Comparison of ENCODE assay signal across 20 cellular contexts in genomic region chr12:67802723-67803122, GRCh38.
DNase-seq lines count a peak whose midpoint lies in the region; TF ChIP-seq lines count a peak whose summit lies in the region.
"Had no signal": no experiment of that assay in that cellular context is flagged by ENCODE, and none has a peak within 500 bp of the region (broad histone marks: within the 10 kb centered on the region; RNA-seq: fewer than 3 reads in every experiment).

No MANE protein-coding gene starts in this region.

- 71 to 81% methylated on average over 2 to 5 of the region's 5 CpGs for WGBS in endodermal cell (ENCODE audit: insufficient coverage in 1 of 2, insufficient read length in 1 of 2), 2 experiments
- WGBS in transverse colon (ENCODE audit: low coverage in 1 of 2), 2 donors = 69 to 100% methylated on average over 1 to 5 of the region's 5 CpGs

- no peak overlapping the region for H3K9ac ChIP-seq in endodermal cell (ENCODE audit: extremely low read depth, low read length, poor library complexity, severe bottlenecking)
- H3K9ac ChIP-seq in muscle layer of colon (ENCODE audit: low read length) = no peak overlapping the region

- H3K27ac ChIP-seq in endodermal cell (ENCODE audit: low read depth, low read length) (no peak overlapping the region), muscle layer of colon (ENCODE audit: low read depth, low read length) (peak overlapping the region; percentile 27), transverse colon (peak overlapping the region in 3 of 4 donors; percentile 28 to 58 (median 29)), ascending aorta (no peak overlapping the region)
- H3K27ac ChIP-seq: RWPE1 had no signal

- no peaks in the 10 kb centered on the region for H3K9me3 Mint-ChIP-seq in endodermal cell
- H3K9me3 Mint-ChIP-seq: CD4-positive, alpha-beta memory T cell had no signal

- no peak for TF ChIP-seq EP300 in transverse colon (IDR thresholded peaks at IDR 0.05; ENCODE audit: low read depth)

- TF ChIP-seq CTCF in endodermal cell (conservative IDR thresholded peaks at IDR 0.05) (no peak), transverse colon (IDR thresholded peaks at IDR 0.05) (no peak), ascending aorta (IDR thresholded peaks at IDR 0.05) (no peak)

- no peaks in the 10 kb centered on the region for H3K36me3 Mint-ChIP-seq in endodermal cell (ENCODE audit: low read depth)
- H3K36me3 Mint-ChIP-seq: CD4-positive, alpha-beta memory T cell had no signal

- H3K27me3 ChIP-seq in H7 (ENCODE audit: control insufficient read depth, insufficient read depth, low read length) (no peaks in the 10 kb centered on the region), endodermal cell (ENCODE audit: control insufficient read depth, insufficient read depth, low read length, poor library complexity, severe bottlenecking) (no peaks in the 10 kb centered on the region), muscle layer of colon (ENCODE audit: control insufficient read depth in 1 of 2, insufficient read depth in 2 of 2, low read length in 2 of 2) (no peaks in the 10 kb centered on the region), transverse colon (no peaks in the 10 kb centered on the region), ascending aorta (no peaks in the 10 kb centered on the region)

- H3K4me1 Mint-ChIP-seq in endodermal cell = peaks cover 10% of the 10 kb centered on the region

- H3K36me3 ChIP-seq in H7 (replicated peaks; ENCODE audit: control insufficient read depth, insufficient read depth, low read length) (no peaks in the 10 kb centered on the region), endodermal cell (ENCODE audit: control insufficient read depth, insufficient read depth, low read length) (no peaks in the 10 kb centered on the region), muscle layer of colon (ENCODE audit: insufficient read depth, low read length) (no peaks in the 10 kb centered on the region), transverse colon (no peaks in the 10 kb centered on the region), ascending aorta (no peaks in the 10 kb centered on the region)

- intact Hi-C loops in transverse colon (cut with DNase I; ENCODE audit: low total_unique reads) = no loop called here
- intact Hi-C loops in ascending aorta (cut with DNase I) = no loop called here

- H3K27me3 Mint-ChIP-seq in endodermal cell (ENCODE audit: insufficient read depth) = no peaks in the 10 kb centered on the region
- H3K27me3 Mint-ChIP-seq: CD4-positive, alpha-beta memory T cell had no signal

- no peak overlapping the region for H3K4me3 Mint-ChIP-seq in endodermal cell

- H3K9me3 ChIP-seq in endodermal cell (ENCODE audit: control insufficient read depth, low read length) = no peaks in the 10 kb centered on the region
- no peaks in the 10 kb centered on the region for H3K9me3 ChIP-seq in muscle layer of colon (ENCODE audit: low read length)
- H3K9me3 ChIP-seq in transverse colon = no peaks in the 10 kb centered on the region
- no peaks in the 10 kb centered on the region for H3K9me3 ChIP-seq in ascending aorta
- H3K9me3 ChIP-seq: Caco-2 had no signal

- H3K27ac Mint-ChIP-seq in endodermal cell = no peak overlapping the region

- no peak for TF ChIP-seq POLR2A in transverse colon (IDR thresholded peaks at IDR 0.05)

- in situ Hi-C loops in transverse colon (cut with MboI; ENCODE audit: low pct_ligation_motif_present in 1 of 4, low pct_unique_long_range_greater_than_20kb in 1 of 4, low sequenced_read_pairs in 3 of 4) = no loop called here

- H3K4me3 ChIP-seq in H7 (ENCODE audit: insufficient read depth, low read depth, low read length) = no peak overlapping the region
- no peak overlapping the region for H3K4me3 ChIP-seq in endodermal cell (ENCODE audit: low read length)
- H3K4me3 ChIP-seq in muscle layer of colon (ENCODE audit: low read depth in 1 of 2, low read length in 2 of 2) = no peak overlapping the region
- H3K4me3 ChIP-seq in transverse colon = no peak overlapping the region
- no peak overlapping the region for H3K4me3 ChIP-seq in ascending aorta

- H3K4me1 ChIP-seq in endodermal cell (ENCODE audit: control insufficient read depth, insufficient read depth, low read length) = peaks cover 5% of the 10 kb centered on the region
- H3K4me1 ChIP-seq in muscle layer of colon (ENCODE audit: insufficient read depth, low read length) = peaks cover 57% of the 10 kb centered on the region
- peaks cover 0 to 15% (median 2%) of the 10 kb centered on the region in 4 donors for H3K4me1 ChIP-seq in transverse colon
- peaks cover 0 to 8% of the 10 kb centered on the region in 2 donors for H3K4me1 ChIP-seq in ascending aorta
- H3K4me1 ChIP-seq: Caco-2 had no signal

- DNase-seq in H7 (peak; percentile 19), endodermal cell (peak; percentile 64), transverse colon (no peak), ascending aorta (ENCODE audit: low spot score in 2 of 2) (no peak), NCI-H146 treated with DMSO at 0.1 percent for 48 hours (lab: John Stamatoyannopoulos, UW; ENCODE audit: unreplicated experiment) (no peak)
- DNase-seq in stimulated activated CD4-positive, alpha-beta T cell treated with anti-CD3 and anti-CD28 coated beads, Interleukin-12 subunit alpha, Interleukin-12 subunit beta, amount 100 ng/mL, for 4 hours = no peak
- DNase-seq: C1 segment of cervical spinal cord; Caco-2; CD4-positive, alpha-beta memory T cell; EL; GF-D8; KBM-7; NCI-H1694; NCI-H2029 treated with DMSO at 0.1 percent for 48 hours; NCI-H226; NCI-H510A; NCI-H69; SHP77 had no signal

Comparison
In these comparisons a context has a peak if more than half of its experiments do, and no peak if none do; other contexts are left out.
1. DNase-seq: peak in H7 (single experiment) and endodermal cell (single experiment); none in transverse colon (single experiment), ascending aorta (0 of 2), NCI-H146 treated with DMSO at 0.1 percent for 48 hours (single experiment) and stimulated activated CD4-positive, alpha-beta T cell treated with anti-CD3 and anti-CD28 coated beads, Interleukin-12 subunit alpha, Interleukin-12 subunit beta, amount 100 ng/mL, for 4 hours (single experiment).
2. H3K27ac ChIP-seq: peak in muscle layer of colon (single experiment) and transverse colon (3 of 4); none in endodermal cell (single experiment) and ascending aorta (0 of 2).